ENCODE assay signal across 2 cellular contexts in genomic region chr11:2101171-2101675, GRCh38.
TF ChIP-seq lines count a peak whose summit lies in the region.

No MANE protein-coding gene starts in this region.

TF ChIP-seq in SK-N-SH, 30 proteins besides CTCF, POLR2A, EP300 and RAD21 (continued from another document):
- TF ChIP-seq, protein P1, sequence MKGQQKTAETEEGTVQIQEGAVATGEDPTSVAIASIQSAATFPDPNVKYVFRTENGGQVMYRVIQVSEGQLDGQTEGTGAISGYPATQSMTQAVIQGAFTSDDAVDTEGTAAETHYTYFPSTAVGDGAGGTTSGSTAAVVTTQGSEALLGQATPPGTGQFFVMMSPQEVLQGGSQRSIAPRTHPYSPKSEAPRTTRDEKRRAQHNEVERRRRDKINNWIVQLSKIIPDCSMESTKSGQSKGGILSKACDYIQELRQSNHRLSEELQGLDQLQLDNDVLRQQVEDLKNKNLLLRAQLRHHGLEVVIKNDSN (IDR thresholded peaks at IDR 0.05; ENCODE audit: borderline replicate concordance, low read depth): no peak
- TF ChIP-seq FOXJ3 (CRISPR knock-in tag; IDR thresholded peaks at IDR 0.05): no peak
- no peak for TF ChIP-seq TCF12 (IDR thresholded peaks at IDR 0.05)
- TF ChIP-seq, protein P2, sequence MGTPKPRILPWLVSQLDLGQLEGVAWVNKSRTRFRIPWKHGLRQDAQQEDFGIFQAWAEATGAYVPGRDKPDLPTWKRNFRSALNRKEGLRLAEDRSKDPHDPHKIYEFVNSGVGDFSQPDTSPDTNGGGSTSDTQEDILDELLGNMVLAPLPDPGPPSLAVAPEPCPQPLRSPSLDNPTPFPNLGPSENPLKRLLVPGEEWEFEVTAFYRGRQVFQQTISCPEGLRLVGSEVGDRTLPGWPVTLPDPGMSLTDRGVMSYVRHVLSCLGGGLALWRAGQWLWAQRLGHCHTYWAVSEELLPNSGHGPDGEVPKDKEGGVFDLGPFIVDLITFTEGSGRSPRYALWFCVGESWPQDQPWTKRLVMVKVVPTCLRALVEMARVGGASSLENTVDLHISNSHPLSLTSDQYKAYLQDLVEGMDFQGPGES (IDR thresholded peaks at IDR 0.05; ENCODE audit: low read depth, low read length): no peak
- no peak for TF ChIP-seq SMC3 (IDR thresholded peaks at IDR 0.05; ENCODE audit: low read depth, low read length)
- no peak for TF ChIP-seq NFIC (IDR thresholded peaks at IDR 0.05; ENCODE audit: borderline replicate concordance)
- TF ChIP-seq RXRA (IDR thresholded peaks at IDR 0.05; ENCODE audit: borderline replicate concordance, low read depth): no peak
- TF ChIP-seq ELF1 (IDR thresholded peaks at IDR 0.05): no peak
TF ChIP-seq in SK-N-SH: peak in this region for 0.

TF ChIP-seq in SK-N-SH treated with all-trans-retinoic acid at 6 μM for 48 hours, 23 proteins besides CTCF, POLR2A, EP300 and RAD21 (continued from another document):
- TF ChIP-seq TSHZ2 (CRISPR knock-in tag; IDR thresholded peaks at IDR 0.05): no peak
- TF ChIP-seq CSRNP3 (CRISPR knock-in tag; IDR thresholded peaks at IDR 0.05): no peak
- no peak for TF ChIP-seq POU6F1 (CRISPR knock-in tag; IDR thresholded peaks at IDR 0.05; ENCODE audit: borderline replicate concordance, low read depth)
- TF ChIP-seq PATZ1 (CRISPR knock-in tag; IDR thresholded peaks at IDR 0.05; ENCODE audit: borderline replicate concordance): no peak
- TF ChIP-seq PPARA (CRISPR knock-in tag; IDR thresholded peaks at IDR 0.05; ENCODE audit: borderline replicate concordance): no peak
- TF ChIP-seq ZNF70 (CRISPR knock-in tag; IDR thresholded peaks at IDR 0.05): no peak
TF ChIP-seq in SK-N-SH treated with all-trans-retinoic acid at 6 μM for 48 hours: peak in this region for 0.
